23 cellular contexts compared by ENCODE assay signal in genomic region chr1:179155615-179156014, GRCh38.
DNase-seq lines count a peak whose midpoint lies in the region; ATAC-seq and TF ChIP-seq lines count a peak whose summit lies in the region.
"Had no signal": no experiment of that assay in that cellular context is flagged by ENCODE, and none has a peak within 500 bp of the region (broad histone marks: within the 10 kb centered on the region; RNA-seq: fewer than 3 reads in every experiment).

No MANE protein-coding gene starts in this region.

- no peak for TF ChIP-seq EP300 in gastroesophageal sphincter (IDR thresholded peaks at IDR 0.05)

- intact Hi-C loops in heart left ventricle (cut with DNase I) (no loop called here), aorta (cut with DNase I) (no loop called here)

- H3K27ac ChIP-seq in heart left ventricle (no peak overlapping the region), right atrium auricular region (peak overlapping the region in 1 of 2 donors; percentile 1), gastroesophageal sphincter (peak overlapping the region in 1 of 4 donors; percentile 34), subcutaneous abdominal adipose tissue (ENCODE audit: low read depth, low read length) (peak overlapping the region; percentile 25), aorta (ENCODE audit: low read depth in 1 of 2, low read length in 2 of 2) (no peak overlapping the region)
- H3K27ac ChIP-seq: HL-60 had no signal

- peaks cover 0 to 22% (median 7%) of the 10 kb centered on the region in 12 donors for H3K4me1 ChIP-seq in heart left ventricle
- peaks cover 0 to 8% of the 10 kb centered on the region in 2 donors for H3K4me1 ChIP-seq in right atrium auricular region
- peaks cover 0 to 32% (median 2%) of the 10 kb centered on the region in 3 donors for H3K4me1 ChIP-seq in gastroesophageal sphincter
- peaks cover 3 to 22% (median 15%) of the 10 kb centered on the region in 5 donors for H3K4me1 ChIP-seq in subcutaneous abdominal adipose tissue (ENCODE audit: control insufficient read depth in 5 of 5, insufficient read depth in 5 of 5, low read length in 5 of 5)
- H3K4me1 ChIP-seq in aorta (ENCODE audit: control insufficient read depth in 1 of 2, insufficient read depth in 2 of 2, low read length in 2 of 2), result peaks cover 1 to 4% of the 10 kb centered on the region in 2 donors

- TF ChIP-seq CTCF in heart left ventricle (IDR thresholded peaks at IDR 0.05) (no peak), right atrium auricular region (IDR thresholded peaks at IDR 0.05) (no peak), gastroesophageal sphincter (IDR thresholded peaks at IDR 0.05) (no peak)

- H3K36me3 ChIP-seq in heart left ventricle (no peaks in the 10 kb centered on the region), right atrium auricular region (no peaks in the 10 kb centered on the region), gastroesophageal sphincter (no peaks in the 10 kb centered on the region), subcutaneous abdominal adipose tissue (ENCODE audit: control insufficient read depth in 5 of 5, insufficient read depth in 5 of 5, low read length in 5 of 5) (no peaks in the 10 kb centered on the region), aorta (ENCODE audit: control insufficient read depth in 1 of 2, insufficient read depth in 2 of 2, low read length in 1 of 2) (no peaks in the 10 kb centered on the region)

- 83 to 90% (median 89%) methylated on average over 3 of the region's 3 CpGs for WGBS in heart left ventricle, 4 donors
- 63 to 89% methylated on average over 3 of the region's 3 CpGs for WGBS in gastroesophageal sphincter (ENCODE audit: low coverage in 1 of 2), 2 donors
- WGBS in aorta, 2 donors, result 33 to 38% methylated on average over 3 of the region's 3 CpGs

- ATAC-seq in heart left ventricle, result peak in 3 of 4 donors; percentile 34 to 69 (median 41)
- ATAC-seq in gastroesophageal sphincter, result peak; percentile 50
- peak; percentile 68 for ATAC-seq in aorta (ENCODE audit: low FRiP score)
- ATAC-seq in GM18909 (IDR thresholded peaks at IDR 0.05; ENCODE audit: poor library complexity, unreplicated experiment), result no peak
- ATAC-seq: CD8-positive, alpha-beta T cell; GM23338; HepG2; K562 had no signal

- no peak for TF ChIP-seq POLR2A in heart left ventricle (IDR thresholded peaks at IDR 0.05)
- TF ChIP-seq POLR2A in gastroesophageal sphincter (IDR thresholded peaks at IDR 0.05), result no peak

- no peak overlapping the region for H3K4me3 ChIP-seq in heart left ventricle
- no peak overlapping the region for H3K4me3 ChIP-seq in right atrium auricular region
- H3K4me3 ChIP-seq in gastroesophageal sphincter, result no peak overlapping the region
- H3K4me3 ChIP-seq in subcutaneous abdominal adipose tissue (ENCODE audit: low read depth in 1 of 5, low read length in 5 of 5), result no peak overlapping the region
- H3K4me3 ChIP-seq in aorta (ENCODE audit: low read length in 2 of 2), result no peak overlapping the region
- H3K4me3 ChIP-seq: GM23338, K562 had no signal

- DNase-seq in heart left ventricle, result no peak
- no peak for DNase-seq in right atrium auricular region (ENCODE audit: low spot score)
- no peak for DNase-seq in aorta
- no peak for DNase-seq in middle frontal gyrus (ENCODE audit: extremely low spot score, low spot score)
- no peak for DNase-seq in SHP77 (lab: John Stamatoyannopoulos, UW)
- DNase-seq: AML-193; C1 segment of cervical spinal cord; CD8-positive, alpha-beta T cell; DND-41; HCEC 1CT; NCI-H1105; NCI-H146; NCI-H2081; NCI-H2171 treated with DMSO at 0.1 percent for 48 hours; NCI-H446; SHP77 treated with DMSO at 0.1 percent for 48 hours had no signal

- H3K9me3 ChIP-seq in heart left ventricle (no peaks in the 10 kb centered on the region), right atrium auricular region (no peaks in the 10 kb centered on the region), gastroesophageal sphincter (no peaks in the 10 kb centered on the region), subcutaneous abdominal adipose tissue (ENCODE audit: control insufficient read depth in 5 of 5, low read length in 5 of 5) (no peaks in the 10 kb centered on the region), aorta (ENCODE audit: control insufficient read depth, low read length) (no peaks in the 10 kb centered on the region)

- H3K9ac ChIP-seq in subcutaneous abdominal adipose tissue (ENCODE audit: low read length in 5 of 5), result no peak overlapping the region

- H3K27me3 ChIP-seq in heart left ventricle (no peaks in the 10 kb centered on the region), right atrium auricular region (no peaks in the 10 kb centered on the region), gastroesophageal sphincter (no peaks in the 10 kb centered on the region), subcutaneous abdominal adipose tissue (ENCODE audit: control insufficient read depth in 5 of 5, insufficient read depth in 4 of 5, low read length in 5 of 5) (no peaks in the 10 kb centered on the region), aorta (ENCODE audit: control insufficient read depth in 1 of 2, insufficient read depth in 2 of 2, low read length in 1 of 2) (no peaks in the 10 kb centered on the region)
